Comparison of ENCODE assay signal across 20 cellular contexts in genomic region chr7:25353744-25354143, GRCh38.
DNase-seq lines count a peak whose midpoint lies in the region; ATAC-seq and FAIRE-seq lines count a peak whose summit lies in the region.
"Had no signal": no experiment of that assay in that cellular context is flagged by ENCODE, and none has a peak within 500 bp of the region (broad histone marks: within the 10 kb centered on the region; RNA-seq: fewer than 3 reads in every experiment).

No MANE protein-coding gene starts in this region.

- peaks cover 22 to 34% of the 10 kb centered on the region in 2 donors for H3K27me3 Mint-ChIP-seq in effector memory CD8-positive, alpha-beta T cell

- H4K20me1 ChIP-seq in BLaER1 = no peaks in the 10 kb centered on the region
- H4K20me1 ChIP-seq: BLaER1 treated with 17β-estradiol and CSF1 and Interleukin-3, amounts not matched to agents 10 nM and 100 nM had no signal

- H3K4me2 ChIP-seq in BLaER1 = peak overlapping the region; percentile 41; the same call in 1 of the 2 replicates
- H3K4me2 ChIP-seq: A549 had no signal

- DNase-seq in cerebellar cortex (ENCODE audit: low spot score) (peak; percentile 63), AG08396 (ENCODE audit: low spot score) (no peak)
- no peak for DNase-seq in effector memory CD8-positive, alpha-beta T cell
- DNase-seq in stimulated activated CD8-positive, alpha-beta memory T cell treated with anti-CD3 and anti-CD28 coated beads, Interleukin-4, amount 100 ng/mL, for 48 hours = no peak
- DNase-seq: BE2C; Caco-2; Calu3; CD4-positive, alpha-beta T cell; CD8-positive, alpha-beta T cell; DMS79 treated with DMSO at 0.1 percent for 48 hours; GF-D8 had no signal

- H3K27ac ChIP-seq in BLaER1 = no peak overlapping the region
- H3K27ac ChIP-seq: 22Rv1; A549; BLaER1 treated with 17β-estradiol and CSF1 and Interleukin-3, amounts not matched to agents 10 nM and 100 nM; C4-2B had no signal

- no peak overlapping the region for H3K9ac ChIP-seq in BLaER1
- H3K9ac ChIP-seq: BLaER1 treated with 17β-estradiol and CSF1 and Interleukin-3, amounts not matched to agents 10 nM and 100 nM had no signal

- ATAC-seq in effector memory CD8-positive, alpha-beta T cell (replicated peaks) = no peak
- ATAC-seq: A549; CD8-positive, alpha-beta T cell had no signal

- no peak overlapping the region for H3K4me3 ChIP-seq in BLaER1
- H3K4me3 ChIP-seq: A549; BLaER1 treated with 17β-estradiol and CSF1 and Interleukin-3, amounts not matched to agents 10 nM and 100 nM had no signal

- H3K4me1 Mint-ChIP-seq in effector memory CD8-positive, alpha-beta T cell (ENCODE audit: low read depth in 2 of 2) = no peaks in the 10 kb centered on the region

- H3K36me3 ChIP-seq in BLaER1 = no peaks in the 10 kb centered on the region
- H3K36me3 ChIP-seq: BE2C; BLaER1 treated with 17β-estradiol and CSF1 and Interleukin-3, amounts not matched to agents 10 nM and 100 nM had no signal

- FAIRE-seq in G401.6 (lab: Jason Lieb, UNC) = peak; percentile 98
- FAIRE-seq: A549, D721Med, GM12891, GM19239 had no signal

- peaks cover 0 to 4% of the 10 kb centered on the region in 2 donors for H3K9me3 Mint-ChIP-seq in effector memory CD8-positive, alpha-beta T cell
- H3K9me3 Mint-ChIP-seq: CD4-positive, alpha-beta T cell; CD8-positive, alpha-beta T cell had no signal

- H3K4me1 ChIP-seq in BLaER1 = peaks cover 9% of the 10 kb centered on the region
- H3K4me1 ChIP-seq: A549, BE2C, Caco-2 had no signal

- no peak overlapping the region for H3K4me3 Mint-ChIP-seq in effector memory CD8-positive, alpha-beta T cell
- H3K4me3 Mint-ChIP-seq: CD4-positive, alpha-beta T cell; CD8-positive, alpha-beta T cell had no signal

- no peaks in the 10 kb centered on the region for H3K36me3 Mint-ChIP-seq in effector memory CD8-positive, alpha-beta T cell (ENCODE audit: insufficient read depth)
- H3K36me3 Mint-ChIP-seq: CD8-positive, alpha-beta T cell had no signal

- no peaks in the 10 kb centered on the region for H3K9me3 ChIP-seq in BLaER1
- H3K9me3 ChIP-seq: A549; BE2C; BLaER1 treated with 17β-estradiol and CSF1 and Interleukin-3, amounts not matched to agents 10 nM and 100 nM; Caco-2 had no signal

- H3K27ac Mint-ChIP-seq in effector memory CD8-positive, alpha-beta T cell = no peak overlapping the region
- H3K27ac Mint-ChIP-seq: CD4-positive, alpha-beta T cell; CD8-positive, alpha-beta T cell had no signal

- H3K27me3 ChIP-seq in BLaER1 = no peaks in the 10 kb centered on the region
- H3K27me3 ChIP-seq: BLaER1 treated with 17β-estradiol and CSF1 and Interleukin-3, amounts not matched to agents 10 nM and 100 nM had no signal
